Comparison of ENCODE assay signal across 12 cellular contexts in genomic region chr22:43226368-43226979, GRCh38. TPM values are rescaled to one million over a fixed set of nuclear protein-coding genes. Genes with fewer than 3 reads are reported as not detected.
DNase-seq lines count a peak whose midpoint lies in the region; ATAC-seq and TF ChIP-seq lines count a peak whose summit lies in the region.
"Had no signal": no experiment of that assay in that cellular context is flagged by ENCODE, and none has a peak within 500 bp of the region (broad histone marks: within the 10 kb centered on the region; RNA-seq: fewer than 3 reads in every experiment).

No MANE protein-coding gene starts in this region.

- no peak overlapping the region for H2AFZ ChIP-seq in SK-N-SH (ENCODE audit: low read depth)

- DNase-seq in SK-N-SH (peak; percentile 39), WTC11 (ENCODE audit: low spot score) (peak; percentile 76), iPS DF 6.9 (ENCODE audit: low read depth, low spot score) (peak; percentile 73), tibial nerve (ENCODE audit: low spot score in 2 of 2) (no peak), medulla oblongata (ENCODE audit: extremely low spot score) (no peak), pons (ENCODE audit: low spot score) (no peak)
- DNase-seq: aorta, GOT3, NCI-H524, uterus had no signal

- ATAC-seq in SK-N-SH treated with all-trans-retinoic acid at 6 μM for 48 hours = no peak
- ATAC-seq in WTC11 = peak; percentile 76
- no peak for ATAC-seq in GM18870 (IDR thresholded peaks at IDR 0.05; ENCODE audit: unreplicated experiment)

- H3K4me1 ChIP-seq in SK-N-SH (ENCODE audit: control insufficient read depth in 1 of 2, insufficient read depth in 2 of 2, low read depth in 1 of 2, low read length in 1 of 2) = peaks cover 0 to 9% of the 10 kb centered on the region in 2 experiments; a peak in 1 of 4 replicates
- peaks cover 11% of the 10 kb centered on the region for H3K4me1 ChIP-seq in iPS DF 6.9 (ENCODE audit: control insufficient read depth, insufficient read depth, low read length)
- peaks cover 0 to 34% (median 4%) of the 10 kb centered on the region in 4 donors for H3K4me1 ChIP-seq in tibial nerve
- H3K4me1 ChIP-seq: uterus had no signal

- H3K36me3 Mint-ChIP-seq in WTC11 = no peaks in the 10 kb centered on the region

- H3K4me2 ChIP-seq in SK-N-SH = no peak overlapping the region

- no peak for TF ChIP-seq CTCF in SK-N-SH (IDR thresholded peaks at IDR 0.05)
- TF ChIP-seq CTCF in WTC11 (IDR thresholded peaks at IDR 0.05) = no peak
- no peak for TF ChIP-seq CTCF in tibial nerve (IDR thresholded peaks at IDR 0.05)

- H3K79me2 ChIP-seq in SK-N-SH (ENCODE audit: insufficient read depth) = no peaks in the 10 kb centered on the region

- no peaks in the 10 kb centered on the region for H4K20me1 ChIP-seq in SK-N-SH (ENCODE audit: insufficient read depth)

- TF ChIP-seq RAD21 in SK-N-SH (IDR thresholded peaks at IDR 0.05; ENCODE audit: low read length) = no peak

- no peak overlapping the region for H3K4me3 Mint-ChIP-seq in WTC11

- TF ChIP-seq EP300 in SK-N-SH (IDR thresholded peaks at IDR 0.05; ENCODE audit: borderline replicate concordance in 1 of 2, low read depth in 1 of 2, low read length in 1 of 2) (no peak), tibial nerve (IDR thresholded peaks at IDR 0.05) (no peak)

- no peak overlapping the region for H3K9ac ChIP-seq in SK-N-SH

- 66% methylated on average over 7 of the region's 18 CpGs for WGBS in SK-N-SH (ENCODE audit: low lambda C conversion rate)
- no CpG with 5 or more reads among the region's 18 CpGs for WGBS in iPS DF 6.9 (ENCODE audit: insufficient coverage, insufficient read length)
- WGBS in tibial nerve, 2 donors = 38 to 39% methylated on average over 17 of the region's 18 CpGs

- POLR2A ChIA-PET in SK-N-SH (lab: Yijun Ruan, JAX) (no interaction called here), WTC11 (lab: Charles Lee) (interaction anchor here (1.1 kb wide), 1 partner anchor 676 kb away, joined by 4 read pairs; no protein-coding TSS in a partner anchor)

- H3K9me3 Mint-ChIP-seq in WTC11 = no peaks in the 10 kb centered on the region

- H3K4me3 ChIP-seq in SK-N-SH (ENCODE audit: low read depth in 2 of 2, low read length in 1 of 2) (no peak overlapping the region), iPS DF 6.9 (ENCODE audit: low read length) (no peak overlapping the region), tibial nerve (no peak overlapping the region)
- H3K4me3 ChIP-seq: uterus had no signal

- no peaks in the 10 kb centered on the region for H3F3A ChIP-seq in SK-N-SH (replicated peaks; ENCODE audit: insufficient read depth)

- TF ChIP-seq POLR2A in tibial nerve (IDR thresholded peaks at IDR 0.05) = no peak

- no peaks in the 10 kb centered on the region for H3K9me2 ChIP-seq in SK-N-SH

- no peaks in the 10 kb centered on the region for H3K9me3 ChIP-seq in SK-N-SH
- H3K9me3 ChIP-seq in iPS DF 6.9 (ENCODE audit: control insufficient read depth, insufficient read depth, low read length) = no peaks in the 10 kb centered on the region
- no peaks in the 10 kb centered on the region for H3K9me3 ChIP-seq in tibial nerve
- H3K9me3 ChIP-seq: uterus had no signal

- H3K27ac ChIP-seq in SK-N-SH (ENCODE audit: low read depth in 2 of 2, low read length in 1 of 2) = no peak overlapping the region
- H3K27ac ChIP-seq in iPS DF 6.9 (ENCODE audit: low read length) = no peak overlapping the region
- H3K27ac ChIP-seq in tibial nerve = peak overlapping the region in 3 of 4 donors; percentile 8 to 48 (median 30)
- H3K27ac ChIP-seq: uterus had no signal

- H3K36me3 ChIP-seq in SK-N-SH (replicated peaks in 1 of 2; ENCODE audit: control insufficient read depth in 1 of 2, insufficient read depth in 2 of 2, low read length in 1 of 2) = no peaks in the 10 kb centered on the region
- no peaks in the 10 kb centered on the region; the same call in 1 of the 2 replicates for H3K36me3 ChIP-seq in iPS DF 6.9 (ENCODE audit: control insufficient read depth, insufficient read depth, low read length)
- no peaks in the 10 kb centered on the region for H3K36me3 ChIP-seq in tibial nerve
- H3K36me3 ChIP-seq: uterus had no signal

- H3K27me3 Mint-ChIP-seq in WTC11 (ENCODE audit: low read depth) = peaks cover 5% of the 10 kb centered on the region

- H3K27me3 ChIP-seq in SK-N-SH (ENCODE audit: insufficient read depth) (no peaks in the 10 kb centered on the region), iPS DF 6.9 (ENCODE audit: control insufficient read depth, insufficient read depth, low read length) (no peaks in the 10 kb centered on the region), tibial nerve (peaks cover 0 to 7% of the 10 kb centered on the region in 2 donors)
- H3K27me3 ChIP-seq: uterus had no signal

- CTCF ChIA-PET in SK-N-SH (lab: Yijun Ruan, JAX) (no interaction called here), WTC11 (lab: Charles Lee) (interaction anchor here (0.6 to 10.1 kb wide), 11 partner anchors 9 to 657 kb away, joined by 3 to 267 read pairs (median 24); partner anchors contain the start of genes SCUBE1 and TTLL12)

- H3K4me1 Mint-ChIP-seq in WTC11 = peaks cover 25% of the 10 kb centered on the region

- no peak overlapping the region for H3K27ac Mint-ChIP-seq in WTC11

TF ChIP-seq in SK-N-SH, 30 proteins besides CTCF, POLR2A, EP300 and RAD21 (continues in another document):
- TF ChIP-seq IRF3 (IDR thresholded peaks at IDR 0.05; ENCODE audit: low read depth, low read length) (no peak), TAF1 (IDR thresholded peaks at IDR 0.05; ENCODE audit: borderline replicate concordance, low read depth, low read length) (no peak), NRF1 (IDR thresholded peaks at IDR 0.05; ENCODE audit: low read depth, low read length) (no peak), TCF12 (IDR thresholded peaks at IDR 0.05) (no peak), FOSL2 (IDR thresholded peaks at IDR 0.05; ENCODE audit: borderline replicate concordance, low read depth) (no peak), GATA2 (CRISPR knock-in tag; IDR thresholded peaks at IDR 0.05) (no peak)

TF ChIP-seq in SK-N-SH treated with all-trans-retinoic acid at 6 μM for 48 hours, 23 proteins besides CTCF, POLR2A, EP300 and RAD21:
- TF ChIP-seq ZNF565 (CRISPR knock-in tag; conservative IDR thresholded peaks at IDR 0.05; ENCODE audit: low read depth) (no peak), CSDC2 (CRISPR knock-in tag; IDR thresholded peaks at IDR 0.05) (no peak), ZC3H10 (CRISPR knock-in tag; IDR thresholded peaks at IDR 0.05) (no peak), BACH2 (CRISPR knock-in tag; IDR thresholded peaks at IDR 0.05; ENCODE audit: borderline replicate concordance) (no peak)

TF ChIP-seq in WTC11, 78 proteins besides CTCF, POLR2A, EP300 and RAD21:
- TF ChIP-seq ZNF281 (CRISPR knock-in tag; IDR thresholded peaks at IDR 0.05) = no peak
- TF ChIP-seq SP1 (CRISPR knock-in tag; conservative IDR thresholded peaks at IDR 0.05) = peak; percentile 59; the same call in 1 of the 2 replicates
- 0 out of 2 replicates have a peak, but pooled peaks have one; percentile 23 for TF ChIP-seq ZNF512 (CRISPR knock-in tag; IDR thresholded peaks at IDR 0.05; ENCODE audit: borderline replicate concordance)
- TF ChIP-seq MAX (CRISPR knock-in tag; IDR thresholded peaks at IDR 0.05) = 0 out of 2 replicates have a peak, but pooled peaks have one; percentile 36
- TF ChIP-seq NR3C1 (CRISPR knock-in tag; conservative IDR thresholded peaks at IDR 0.05; ENCODE audit: low read depth) = no peak
- no peak for TF ChIP-seq GABPB1 (CRISPR knock-in tag; IDR thresholded peaks at IDR 0.05)

RNA-seq across cellular contexts. Expression of gene TTLL12, which starts 39.5 kb away (rescaled TPM):
- polyA plus RNA-seq in SK-N-SH (2012; rRNA removed) = 9.3 and 11.5 TPM in 2 replicates
- polyA plus RNA-seq in SK-N-SH (2012; cell fraction: cytosol; rRNA removed) = 5.2 and 8.1 TPM in 2 replicates
- 10.9 and 13.7 TPM in 2 replicates for polyA plus RNA-seq in SK-N-SH (2012; cell fraction: nucleus; rRNA removed)
- 129 to 134 TPM (median 129 TPM) in 3 replicates for total RNA-seq in WTC11 (2021)
- total RNA-seq in tibial nerve = 10 to 100 TPM; 38.5 to 50.4 (median 41.9) TPM

Comparison
In these comparisons a context has a peak if more than half of its experiments do, and no peak if none do; other contexts are left out.
1. DNase-seq: peak in SK-N-SH (single experiment), WTC11 (single experiment) and iPS DF 6.9 (single experiment); none in tibial nerve (0 of 2), medulla oblongata (single experiment) and pons (single experiment).
2. H3K27ac ChIP-seq: peak in tibial nerve (3 of 4); none in SK-N-SH (0 of 2) and iPS DF 6.9 (single experiment).
3. Of the 6 proteins assayed by ChIP-seq in both WTC11 and SK-N-SH: peak only in WTC11: MAX; only in SK-N-SH: none; in both: none; in neither: 5.